In genomic region chr9:38375572-38375963, GRCh38 we compare ENCODE assay signal across 28 cellular contexts. TPM values are rescaled to one million over a fixed set of nuclear protein-coding genes. Genes with fewer than 3 reads are reported as not detected.
DNase-seq lines count a peak whose midpoint lies in the region; ATAC-seq and TF ChIP-seq lines count a peak whose summit lies in the region.
"Had no signal": no experiment of that assay in that cellular context is flagged by ENCODE, and none has a peak within 500 bp of the region (broad histone marks: within the 10 kb centered on the region; RNA-seq: fewer than 3 reads in every experiment).

No MANE protein-coding gene starts in this region.

- intact Hi-C loops in Right ventricle myocardium superior (cut with DNase I) = loop anchor here (10.0 kb wide), 1 partner anchor 59 kb away; no protein-coding TSS in a partner anchor

- H3K27ac ChIP-seq in cardiac muscle cell (peak overlapping the region; percentile 87), suprapubic skin (no peak overlapping the region)
- H3K27ac ChIP-seq: GM23248, PC-9, SJSA1 had no signal

- H3K36me3 Mint-ChIP-seq in nephron progenitor cell (ENCODE audit: low read depth) = no peaks in the 10 kb centered on the region

- TF ChIP-seq EP300 in suprapubic skin (IDR thresholded peaks at IDR 0.05) = no peak

- DNase-seq in cardiac muscle cell (ENCODE audit: low read depth in 1 of 2, low spot score in 1 of 2) (no peak), Right ventricle myocardium superior (no peak), nephron progenitor cell (no peak), suprapubic skin (ENCODE audit: low spot score in 2 of 2) (peak; percentile 25 to 72)
- DNase-seq in stimulated activated naive CD4-positive, alpha-beta T cell treated with Interleukin-2 at 50 U/mL for 16 hours (lab: John Stamatoyannopoulos, UW) = no peak
- no peak for DNase-seq in stimulated activated CD4-positive, alpha-beta T cell treated with anti-CD3 and anti-CD28 coated beads, Interleukin-2, amount 100 ng/mL, for 48 hours
- DNase-seq: 8988T; ACHN; DMS153; DND-41; GM23248; H9; Kasumi-1; MV-4-11; NCI-H1105 treated with DMSO at 0.1 percent for 48 hours; NCI-H146; NCI-H2029; NCI-H446 treated with DMSO at 0.1 percent for 48 hours; NCI-H526; NCI-H82; NK-92 treated with Interleukin-12 subunit alpha and Interleukin-12 subunit beta, amount 100 ng/mL, for 24 hours; PC-9 had no signal

- 86% methylated on average over 10 of the region's 10 CpGs for WGBS in suprapubic skin

- H3K27ac Mint-ChIP-seq in nephron progenitor cell = no peak overlapping the region
- H3K27ac Mint-ChIP-seq: H9 had no signal

- peaks cover 52% of the 10 kb centered on the region for H3K27me3 Mint-ChIP-seq in nephron progenitor cell (ENCODE audit: low read depth, poor library complexity)

- TF ChIP-seq CTCF in cardiac muscle cell (IDR thresholded peaks at IDR 0.05; ENCODE audit: low read depth, low read length) = no peak
- no peak for TF ChIP-seq CTCF in nephron progenitor cell (IDR thresholded peaks at IDR 0.05)
- TF ChIP-seq CTCF in suprapubic skin (IDR thresholded peaks at IDR 0.05) = no peak

- no peaks in the 10 kb centered on the region for H3K27me3 ChIP-seq in cardiac muscle cell
- no peaks in the 10 kb centered on the region for H3K27me3 ChIP-seq in suprapubic skin
- H3K27me3 ChIP-seq: SJSA1 had no signal

- H3K9me3 Mint-ChIP-seq in nephron progenitor cell = no peaks in the 10 kb centered on the region

- H3K4me1 Mint-ChIP-seq in nephron progenitor cell = peaks cover 49% of the 10 kb centered on the region

- H3K36me3 ChIP-seq in cardiac muscle cell = no peaks in the 10 kb centered on the region
- H3K36me3 ChIP-seq in suprapubic skin = no peaks in the 10 kb centered on the region
- H3K36me3 ChIP-seq: SJSA1 had no signal

- H3K4me3 ChIP-seq in cardiac muscle cell = no peak overlapping the region
- H3K4me3 ChIP-seq in suprapubic skin = no peak overlapping the region
- H3K4me3 ChIP-seq: GM23248, K562, PC-9, SJSA1 had no signal

- H3K4me1 ChIP-seq in cardiac muscle cell (ENCODE audit: low read depth) (peaks cover 22% of the 10 kb centered on the region), suprapubic skin (no peaks in the 10 kb centered on the region)
- H3K4me1 ChIP-seq: SJSA1 had no signal

- TF ChIP-seq POLR2A in suprapubic skin (IDR thresholded peaks at IDR 0.05) = no peak

- H3K9me3 ChIP-seq in cardiac muscle cell (ENCODE audit: low read depth) = no peaks in the 10 kb centered on the region
- no peaks in the 10 kb centered on the region for H3K9me3 ChIP-seq in suprapubic skin
- H3K9me3 ChIP-seq: SJSA1 had no signal

- H3K4me3 Mint-ChIP-seq in nephron progenitor cell = peak overlapping the region; percentile 21
- H3K4me3 Mint-ChIP-seq: H9 had no signal

- no peak for ATAC-seq in Right ventricle myocardium superior (ENCODE audit: poor library complexity)
- ATAC-seq in HG03432 (IDR thresholded peaks at IDR 0.05; ENCODE audit: unreplicated experiment) = no peak
- no peak for ATAC-seq in GM19328 (IDR thresholded peaks at IDR 0.05; ENCODE audit: unreplicated experiment)
- ATAC-seq: K562, Right ventricle myocardium inferior had no signal

RNA-seq across cellular contexts. Expression of gene ALDH1B1, which starts 16.9 kb away (rescaled TPM):
- total RNA-seq in cardiac muscle cell (24.7 and 31.7 TPM in 2 replicates), Right ventricle myocardium superior (16.8 TPM), suprapubic skin (1 to 10 TPM; 2.2 to 4.3 (median 3.4) TPM)
- 34.7 and 51.6 TPM in 2 replicates for polyA plus RNA-seq in cardiac muscle cell

RNA-seq across cellular contexts. Expression of gene IGFBPL1, which starts 48.7 kb away (rescaled TPM):
- total RNA-seq in cardiac muscle cell (12.6 and 24.2 TPM in 2 replicates), Right ventricle myocardium superior (not detected), suprapubic skin (not detected)
- 2.0 and 4.2 TPM in 2 replicates for polyA plus RNA-seq in cardiac muscle cell
- total RNA-seq: K562, PC-9, Right ventricle myocardium inferior, RPMI7951 had no signal
- polyA plus RNA-seq: K562 had no signal

Comparison
In these comparisons a context has a peak if more than half of its experiments do, and no peak if none do; other contexts are left out.
1. RNA of gene IGFBPL1, which starts 48.7 kb away (total RNA-seq): 12.6 to 24.2 TPM in cardiac muscle cell; not detected in Right ventricle myocardium superior (single experiment) and not detected in suprapubic skin; every median in the first group is over 10 times any median in the second.
2. DNase-seq: peak in suprapubic skin (2 of 2); none in cardiac muscle cell (0 of 2), Right ventricle myocardium superior (single experiment), nephron progenitor cell (single experiment), stimulated activated naive CD4-positive, alpha-beta T cell treated with Interleukin-2 at 50 U/mL for 16 hours (single experiment) and stimulated activated CD4-positive, alpha-beta T cell treated with anti-CD3 and anti-CD28 coated beads, Interleukin-2, amount 100 ng/mL, for 48 hours (0 of 2).